8 cellular contexts compared by ENCODE assay signal in the genomic region with DNA sequence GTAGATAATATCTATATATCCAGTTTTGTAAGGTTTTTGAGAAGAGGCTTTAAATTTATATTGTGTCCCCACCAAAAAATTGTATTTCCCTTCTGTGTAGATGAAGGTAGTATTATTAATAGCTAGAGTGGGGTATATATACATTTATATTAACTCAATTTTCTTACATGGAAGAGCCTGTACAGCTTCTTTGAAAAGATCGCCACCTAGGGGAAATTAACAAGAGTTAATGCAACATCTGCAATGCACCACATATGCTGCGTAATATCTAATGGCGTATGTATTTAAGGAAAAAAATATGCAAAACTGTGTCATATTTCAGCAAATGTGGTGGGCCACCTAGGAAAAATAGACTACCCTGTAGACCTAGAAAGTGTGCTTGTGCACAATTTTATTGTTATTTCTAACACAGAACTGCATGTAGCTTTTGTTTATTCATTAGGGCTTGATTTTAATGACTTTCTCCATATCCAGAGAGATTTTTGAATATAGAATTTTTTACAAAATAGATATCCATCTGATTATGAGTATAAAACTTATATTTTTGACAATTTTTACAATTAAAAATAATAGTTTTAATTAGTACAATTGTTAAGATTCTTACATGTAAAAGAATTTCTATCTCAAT. TPM values are rescaled to one million over a fixed set of nuclear protein-coding genes. Genes with fewer than 3 reads are reported as not detected.
DNase-seq lines count a peak whose midpoint lies in the region; ATAC-seq and TF ChIP-seq lines count a peak whose summit lies in the region.

No MANE protein-coding gene starts in this region.

- no peak overlapping the region for H3K9ac ChIP-seq in Loucy (ENCODE audit: low read depth, low read length, poor library complexity, severe bottlenecking)

- no peak overlapping the region for H3K4me2 ChIP-seq in Loucy (ENCODE audit: low read depth, low read length, poor library complexity, severe bottlenecking)

- no peaks in the 10 kb centered on the region for H3K79me2 ChIP-seq in Loucy (ENCODE audit: insufficient read depth, low read length)

- no peaks in the 10 kb centered on the region for H4K20me1 ChIP-seq in Loucy (ENCODE audit: insufficient read depth, low read length, poor library complexity, severe bottlenecking)

- H2AFZ ChIP-seq in Loucy (ENCODE audit: low read length) = no peak overlapping the region

- H3K9me3 ChIP-seq in Loucy (ENCODE audit: insufficient read depth, low read depth, low read length) = no peaks in the 10 kb centered on the region
- H3K9me3 ChIP-seq in upper lobe of left lung = no peaks in the 10 kb centered on the region

- H3K4me1 ChIP-seq in Loucy (ENCODE audit: insufficient read depth, low read length, poor library complexity, severe bottlenecking) = no peaks in the 10 kb centered on the region
- H3K4me1 ChIP-seq in foreskin keratinocyte = peaks cover 11% of the 10 kb centered on the region
- H3K4me1 ChIP-seq in upper lobe of left lung = no peaks in the 10 kb centered on the region

- ATAC-seq in GM21619 (IDR thresholded peaks at IDR 0.05; ENCODE audit: unreplicated experiment) = peak; percentile 71
- peak; percentile 73 for ATAC-seq in foreskin keratinocyte
- peak in 1 of 2 donors; percentile 32 for ATAC-seq in upper lobe of left lung (ENCODE audit: low FRiP score in 2 of 2)
- ATAC-seq in activated CD4-positive, CD25-positive, alpha-beta regulatory T cell treated with anti-CD3 and anti-CD28 coated beads, Interleukin-2, amount 50 U/mL, for 24 hours = no peak

- TF ChIP-seq POLR2A in upper lobe of left lung (IDR thresholded peaks at IDR 0.05) = no peak

- H3K4me3 ChIP-seq in Loucy (ENCODE audit: low read length, poor library complexity, severe bottlenecking) (no peak overlapping the region), upper lobe of left lung (no peak overlapping the region)

- TF ChIP-seq CTCF in Loucy (conservative IDR thresholded peaks at IDR 0.05; ENCODE audit: low read length) = peak; percentile 77
- TF ChIP-seq CTCF in foreskin keratinocyte (conservative IDR thresholded peaks at IDR 0.05) = peak; percentile 92
- peak in 4 of 6 experiments; percentile 24 to 35 (median 28) for TF ChIP-seq CTCF in upper lobe of left lung (IDR thresholded peaks at IDR 0.05)

- no peak for TF ChIP-seq EP300 in upper lobe of left lung (IDR thresholded peaks at IDR 0.05)

- H3K36me3 ChIP-seq in Loucy (ENCODE audit: insufficient read depth, low read length) = no peaks in the 10 kb centered on the region
- no peaks in the 10 kb centered on the region for H3K36me3 ChIP-seq in upper lobe of left lung

- H3K9me2 ChIP-seq in Loucy (replicated peaks; ENCODE audit: low read depth, low read length) = no peaks in the 10 kb centered on the region

- H3K27me3 ChIP-seq in Loucy (ENCODE audit: insufficient read depth, low read length, poor library complexity, severe bottlenecking) (no peaks in the 10 kb centered on the region), foreskin keratinocyte (no peaks in the 10 kb centered on the region), upper lobe of left lung (no peaks in the 10 kb centered on the region)

- WGBS in upper lobe of left lung, 2 donors = 48 to 76% methylated on average over 3 of the region's 3 CpGs

- H3K27ac ChIP-seq in foreskin keratinocyte = no peak overlapping the region
- H3K27ac ChIP-seq in upper lobe of left lung = no peak overlapping the region

- H3F3A ChIP-seq in Loucy (ENCODE audit: low read depth) = no peaks in the 10 kb centered on the region

- peak; percentile 52 for DNase-seq in GM03348 (ENCODE audit: low spot score)
- peak; percentile 58 for DNase-seq in SK-N-DZ (ENCODE audit: low spot score)
- peak in 1 of 2 donors; percentile 50 for DNase-seq in foreskin keratinocyte
- no peak for DNase-seq in upper lobe of left lung
- DNase-seq in effector CD8-positive, alpha-beta T cell (lab: John Stamatoyannopoulos, UW) = no peak

RNA-seq across cellular contexts. Expression of gene CCER1, which starts 14.0 kb away (rescaled TPM):
- polyA plus RNA-seq in SK-N-DZ (2014; cell fraction: cytosol; rRNA removed) = not detected in 2 replicates
- polyA plus RNA-seq in SK-N-DZ (2014; cell fraction: nucleus; rRNA removed) = not detected in 2 replicates
- total RNA-seq in foreskin keratinocyte = not detected in 2 replicates
- polyA plus RNA-seq in foreskin keratinocyte = not detected in 2 replicates
- total RNA-seq in upper lobe of left lung = not detected

Comparison
In these comparisons a context has a peak if more than half of its experiments do, and no peak if none do; other contexts are left out.
1. DNase-seq: peak in GM03348 (single experiment) and SK-N-DZ (single experiment); none in upper lobe of left lung (0 of 2) and effector CD8-positive, alpha-beta T cell (single experiment).
2. ATAC-seq: peak in GM21619 (single experiment) and foreskin keratinocyte (single experiment); none in activated CD4-positive, CD25-positive, alpha-beta regulatory T cell treated with anti-CD3 and anti-CD28 coated beads, Interleukin-2, amount 50 U/mL, for 24 hours (0 of 2).
3. CTCF ChIP-seq: peak in every context shown above with its lines; median percentile 92 in foreskin keratinocyte; 77 in Loucy; 28 in upper lobe of left lung.